1 cellular context compared by ENCODE assay signal in the genomic region with DNA sequence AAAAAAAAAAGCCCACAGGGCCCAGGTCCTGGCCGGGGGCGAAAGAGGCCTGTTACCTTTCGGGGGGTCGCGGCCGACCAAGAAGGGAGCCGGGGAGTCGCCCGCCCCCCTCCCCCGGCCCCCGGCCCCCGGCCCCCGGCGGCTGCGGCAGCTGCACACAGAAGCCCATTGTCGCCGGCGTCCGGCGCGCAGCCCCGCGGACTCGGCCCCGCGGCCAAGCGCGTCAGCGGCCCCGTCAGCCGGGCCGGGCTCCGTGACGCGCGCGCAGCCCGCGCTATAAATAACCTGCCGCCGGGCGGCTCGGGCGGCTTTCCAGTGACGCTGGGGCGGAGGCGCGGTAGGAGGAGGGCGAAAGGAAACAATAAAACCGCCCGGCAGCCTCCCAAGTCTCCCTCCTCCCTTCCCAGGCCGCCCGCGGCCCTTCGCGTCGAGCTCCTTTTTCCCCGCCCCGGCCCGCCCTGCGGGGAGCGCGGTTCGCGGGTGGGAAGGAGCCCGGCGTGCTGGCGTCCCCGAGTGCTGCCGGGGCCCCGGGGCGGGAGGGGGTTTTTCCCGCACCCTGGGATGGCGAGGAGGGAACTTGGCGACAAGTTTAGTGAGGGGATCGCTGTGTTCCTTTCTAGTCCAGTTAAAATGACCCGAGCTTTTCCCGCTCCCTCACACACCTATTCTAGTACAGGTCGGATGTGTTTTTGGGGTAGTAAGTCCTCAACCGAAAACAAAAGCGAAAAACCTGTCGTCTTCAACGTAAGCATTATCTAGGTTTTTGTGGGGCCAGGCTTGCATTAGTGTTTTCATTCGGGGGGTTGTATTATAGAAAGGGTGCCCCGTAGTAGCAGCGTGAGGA.
TF ChIP-seq lines count a peak whose summit lies in the region.

No MANE protein-coding gene starts in this region.

TF ChIP-seq in K562, 482 proteins besides CTCF, POLR2A, EP300 and RAD21 (continued from another document and continues in another):
- no peak; the same call in 1 of the 2 replicates for TF ChIP-seq ATF1 (CRISPR knock-in tag; IDR thresholded peaks at IDR 0.05)
- peak; percentile 81 for TF ChIP-seq ATF1 (tag; IDR thresholded peaks at IDR 0.05)
- TF ChIP-seq POLR2AphosphoS5 (IDR thresholded peaks at IDR 0.05; ENCODE audit: control insufficient read depth, insufficient read depth, low read depth, low read length), result peak; percentile 89; the same call in 1 of the 2 replicates
- TF ChIP-seq KAT7 (CRISPR knock-in tag; IDR thresholded peaks at IDR 0.05; ENCODE audit: borderline replicate concordance), result 0 out of 2 replicates have a peak, but pooled peaks have one; percentile 16
- peak; percentile 30 for TF ChIP-seq MGA (IDR thresholded peaks at IDR 0.05)
- TF ChIP-seq NR4A1 (CRISPR knock-in tag; IDR thresholded peaks at IDR 0.05), result no peak
- TF ChIP-seq NR4A1 (tag; IDR thresholded peaks at IDR 0.05), result no peak
- peak; percentile 24; the same call in 1 of the 2 replicates for TF ChIP-seq NCOR1 (IDR thresholded peaks at IDR 0.05)
- no peak for TF ChIP-seq ETS2 (tag; IDR thresholded peaks at IDR 0.05; ENCODE audit: borderline replicate concordance, poor library complexity, severe bottlenecking)
- peak; percentile 91 for TF ChIP-seq CREB1 (IDR thresholded peaks at IDR 0.05)
- TF ChIP-seq CREB1 (CRISPR knock-in tag; IDR thresholded peaks at IDR 0.05), result peak; percentile 67
- TF ChIP-seq GTF2F1 (IDR thresholded peaks at IDR 0.05; ENCODE audit: low read depth, low read length), result peak; percentile 79; the same call in 1 of the 2 replicates
- TF ChIP-seq, protein P1, sequence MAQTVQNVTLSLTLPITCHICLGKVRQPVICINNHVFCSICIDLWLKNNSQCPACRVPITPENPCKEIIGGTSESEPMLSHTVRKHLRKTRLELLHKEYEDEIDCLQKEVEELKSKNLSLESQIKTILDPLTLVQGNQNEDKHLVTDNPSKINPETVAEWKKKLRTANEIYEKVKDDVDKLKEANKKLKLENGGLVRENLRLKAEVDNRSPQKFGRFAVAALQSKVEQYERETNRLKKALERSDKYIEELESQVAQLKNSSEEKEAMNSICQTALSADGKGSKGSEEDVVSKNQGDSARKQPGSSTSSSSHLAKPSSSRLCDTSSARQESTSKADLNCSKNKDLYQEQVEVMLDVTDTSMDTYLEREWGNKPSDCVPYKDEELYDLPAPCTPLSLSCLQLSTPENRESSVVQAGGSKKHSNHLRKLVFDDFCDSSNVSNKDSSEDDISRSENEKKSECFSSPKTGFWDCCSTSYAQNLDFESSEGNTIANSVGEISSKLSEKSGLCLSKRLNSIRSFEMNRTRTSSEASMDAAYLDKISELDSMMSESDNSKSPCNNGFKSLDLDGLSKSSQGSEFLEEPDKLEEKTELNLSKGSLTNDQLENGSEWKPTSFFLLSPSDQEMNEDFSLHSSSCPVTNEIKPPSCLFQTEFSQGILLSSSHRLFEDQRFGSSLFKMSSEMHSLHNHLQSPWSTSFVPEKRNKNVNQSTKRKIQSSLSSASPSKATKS (CRISPR knock-in tag; IDR thresholded peaks at IDR 0.05), result no peak
- TF ChIP-seq ZHX1 (conservative IDR thresholded peaks at IDR 0.05; ENCODE audit: low read length), result 0 out of 2 replicates have a peak, but pooled peaks have one; percentile 25
- no peak for TF ChIP-seq ZNF316 (IDR thresholded peaks at IDR 0.05)
- TF ChIP-seq ZNF561 (CRISPR knock-in tag; conservative IDR thresholded peaks at IDR 0.05), result no peak
- peak; percentile 91 for TF ChIP-seq SMAD4 (CRISPR knock-in tag; conservative IDR thresholded peaks at IDR 0.05)
- TF ChIP-seq U2AF1 (optimal IDR thresholded peaks at IDR 0.05; ENCODE audit: low read depth, low read length), result peak; percentile 60
- TF ChIP-seq HMGXB4 (CRISPR knock-in tag; IDR thresholded peaks at IDR 0.05), result no peak
- TF ChIP-seq NBN (IDR thresholded peaks at IDR 0.05; ENCODE audit: low read depth), result peak; percentile 50; the same call in 1 of the 2 replicates
- no peak for TF ChIP-seq IRF1 (CRISPR knock-in tag; IDR thresholded peaks at IDR 0.05; ENCODE audit: borderline replicate concordance)
- TF ChIP-seq HMGN3 (IDR thresholded peaks at IDR 0.05; ENCODE audit: borderline replicate concordance, extremely low read depth, insufficient read length, low read depth, low read length), result peak; percentile 67
- peak; percentile 94 for TF ChIP-seq TBP (optimal IDR thresholded peaks at IDR 0.05; ENCODE audit: low read depth, low read length)
- TF ChIP-seq, protein P2, sequence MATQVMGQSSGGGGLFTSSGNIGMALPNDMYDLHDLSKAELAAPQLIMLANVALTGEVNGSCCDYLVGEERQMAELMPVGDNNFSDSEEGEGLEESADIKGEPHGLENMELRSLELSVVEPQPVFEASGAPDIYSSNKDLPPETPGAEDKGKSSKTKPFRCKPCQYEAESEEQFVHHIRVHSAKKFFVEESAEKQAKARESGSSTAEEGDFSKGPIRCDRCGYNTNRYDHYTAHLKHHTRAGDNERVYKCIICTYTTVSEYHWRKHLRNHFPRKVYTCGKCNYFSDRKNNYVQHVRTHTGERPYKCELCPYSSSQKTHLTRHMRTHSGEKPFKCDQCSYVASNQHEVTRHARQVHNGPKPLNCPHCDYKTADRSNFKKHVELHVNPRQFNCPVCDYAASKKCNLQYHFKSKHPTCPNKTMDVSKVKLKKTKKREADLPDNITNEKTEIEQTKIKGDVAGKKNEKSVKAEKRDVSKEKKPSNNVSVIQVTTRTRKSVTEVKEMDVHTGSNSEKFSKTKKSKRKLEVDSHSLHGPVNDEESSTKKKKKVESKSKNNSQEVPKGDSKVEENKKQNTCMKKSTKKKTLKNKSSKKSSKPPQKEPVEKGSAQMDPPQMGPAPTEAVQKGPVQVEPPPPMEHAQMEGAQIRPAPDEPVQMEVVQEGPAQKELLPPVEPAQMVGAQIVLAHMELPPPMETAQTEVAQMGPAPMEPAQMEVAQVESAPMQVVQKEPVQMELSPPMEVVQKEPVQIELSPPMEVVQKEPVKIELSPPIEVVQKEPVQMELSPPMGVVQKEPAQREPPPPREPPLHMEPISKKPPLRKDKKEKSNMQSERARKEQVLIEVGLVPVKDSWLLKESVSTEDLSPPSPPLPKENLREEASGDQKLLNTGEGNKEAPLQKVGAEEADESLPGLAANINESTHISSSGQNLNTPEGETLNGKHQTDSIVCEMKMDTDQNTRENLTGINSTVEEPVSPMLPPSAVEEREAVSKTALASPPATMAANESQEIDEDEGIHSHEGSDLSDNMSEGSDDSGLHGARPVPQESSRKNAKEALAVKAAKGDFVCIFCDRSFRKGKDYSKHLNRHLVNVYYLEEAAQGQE (CRISPR knock-in tag; IDR thresholded peaks at IDR 0.05; ENCODE audit: low read depth), result no peak
